In genomic region chr17:12201294-12201693, GRCh38 we compare ENCODE assay signal across 19 cellular contexts.
DNase-seq lines count a peak whose midpoint lies in the region; ATAC-seq and TF ChIP-seq lines count a peak whose summit lies in the region.
"Had no signal": no experiment of that assay in that cellular context is flagged by ENCODE, and none has a peak within 500 bp of the region (broad histone marks: within the 10 kb centered on the region; RNA-seq: fewer than 3 reads in every experiment).

No MANE protein-coding gene starts in this region.

- no peaks in the 10 kb centered on the region for H3K36me3 Mint-ChIP-seq in mesothelial cell of epicardium
- no peaks in the 10 kb centered on the region for H3K36me3 Mint-ChIP-seq in CD4-positive, alpha-beta memory T cell
- H3K36me3 Mint-ChIP-seq: CD14-positive monocyte; CD4-positive, CD25-positive, alpha-beta regulatory T cell; CD8-positive, alpha-beta T cell had no signal

- TF ChIP-seq POLR2A in esophagus muscularis mucosa (IDR thresholded peaks at IDR 0.05; ENCODE audit: low read depth): no peak
- TF ChIP-seq POLR2A in gastroesophageal sphincter (IDR thresholded peaks at IDR 0.05): no peak
- TF ChIP-seq POLR2A in transverse colon (IDR thresholded peaks at IDR 0.05): no peak

- CTCF ChIA-PET in CD4-positive, alpha-beta memory T cell (lab: Charles Lee; ENCODE audit: partially characterized antibody): no interaction called here

- TF ChIP-seq EP300 in esophagus muscularis mucosa (IDR thresholded peaks at IDR 0.05) (no peak), gastroesophageal sphincter (IDR thresholded peaks at IDR 0.05) (no peak), transverse colon (IDR thresholded peaks at IDR 0.05; ENCODE audit: low read depth) (no peak)

- no peaks in the 10 kb centered on the region for H3K4me1 Mint-ChIP-seq in mesothelial cell of epicardium
- no peaks in the 10 kb centered on the region for H3K4me1 Mint-ChIP-seq in CD4-positive, alpha-beta memory T cell
- H3K4me1 Mint-ChIP-seq: CD14-positive monocyte; CD4-positive, CD25-positive, alpha-beta regulatory T cell had no signal

- TF ChIP-seq CTCF in esophagus muscularis mucosa (IDR thresholded peaks at IDR 0.05) (no peak), gastroesophageal sphincter (IDR thresholded peaks at IDR 0.05) (no peak), transverse colon (IDR thresholded peaks at IDR 0.05) (no peak), right atrium auricular region (IDR thresholded peaks at IDR 0.05) (no peak), mesothelial cell of epicardium (IDR thresholded peaks at IDR 0.05; ENCODE audit: unreplicated experiment) (no peak)

- no peak for ATAC-seq in gastroesophageal sphincter
- ATAC-seq: CD8-positive, alpha-beta T cell had no signal

- peak overlapping the region; percentile 2 to 48 (median 22) for H3K27ac ChIP-seq in esophagus muscularis mucosa (replicated peaks in 1 of 4)
- peak overlapping the region; percentile 19 to 62 (median 54) for H3K27ac ChIP-seq in gastroesophageal sphincter
- peak overlapping the region; percentile 0 for H3K27ac ChIP-seq in rectal smooth muscle tissue (ENCODE audit: low read depth, low read length)
- H3K27ac ChIP-seq in transverse colon: peak overlapping the region in 3 of 4 donors; percentile 25 to 55 (median 44)
- H3K27ac ChIP-seq in right atrium auricular region: no peak overlapping the region
- no peak overlapping the region for H3K27ac ChIP-seq in CD4-positive, alpha-beta memory T cell (ENCODE audit: low read depth, low read length)
- H3K27ac ChIP-seq: BLaER1 had no signal

- in situ Hi-C loops in transverse colon (cut with MboI; ENCODE audit: low pct_ligation_motif_present in 1 of 4, low pct_unique_long_range_greater_than_20kb in 1 of 4, low sequenced_read_pairs in 3 of 4): loop anchor here in 2 of 4 donors (25.0 kb wide), 1 partner anchor 111 kb away; no protein-coding TSS in a partner anchor

- H3K9ac ChIP-seq in rectal smooth muscle tissue (ENCODE audit: low read length): no peak overlapping the region
- H3K9ac ChIP-seq: BLaER1 had no signal

- H3K27ac Mint-ChIP-seq in mesothelial cell of epicardium: no peak overlapping the region
- H3K27ac Mint-ChIP-seq in CD4-positive, alpha-beta memory T cell: no peak overlapping the region
- H3K27ac Mint-ChIP-seq: CD14-positive monocyte; CD4-positive, CD25-positive, alpha-beta regulatory T cell; CD8-positive, alpha-beta T cell had no signal

- H3K27me3 ChIP-seq in esophagus muscularis mucosa (no peaks in the 10 kb centered on the region), gastroesophageal sphincter (no peaks in the 10 kb centered on the region), rectal smooth muscle tissue (ENCODE audit: control insufficient read depth, insufficient read depth, low read length) (no peaks in the 10 kb centered on the region), transverse colon (no peaks in the 10 kb centered on the region), right atrium auricular region (no peaks in the 10 kb centered on the region)
- no peaks in the 10 kb centered on the region for H3K27me3 ChIP-seq in CD4-positive, alpha-beta memory T cell (ENCODE audit: insufficient read depth, low read length)
- H3K27me3 ChIP-seq: BE2C, BLaER1 had no signal

- no peaks in the 10 kb centered on the region for H3K27me3 Mint-ChIP-seq in mesothelial cell of epicardium (ENCODE audit: low read depth)
- H3K27me3 Mint-ChIP-seq in CD4-positive, alpha-beta memory T cell: peaks cover 1 to 2% of the 10 kb centered on the region in 2 donors

- H3K36me3 ChIP-seq in esophagus muscularis mucosa (no peaks in the 10 kb centered on the region), gastroesophageal sphincter (no peaks in the 10 kb centered on the region), rectal smooth muscle tissue (ENCODE audit: control insufficient read depth, insufficient read depth, low read length) (no peaks in the 10 kb centered on the region), transverse colon (no peaks in the 10 kb centered on the region), right atrium auricular region (no peaks in the 10 kb centered on the region)
- H3K36me3 ChIP-seq in CD4-positive, alpha-beta memory T cell (ENCODE audit: insufficient read depth, low read length): no peaks in the 10 kb centered on the region
- H3K36me3 ChIP-seq: BE2C, BLaER1 had no signal

- POLR2A ChIA-PET in CD4-positive, alpha-beta memory T cell (lab: Charles Lee; ENCODE audit: partially characterized antibody): no interaction called here

- no peak overlapping the region for H3K4me3 Mint-ChIP-seq in mesothelial cell of epicardium
- no peak overlapping the region for H3K4me3 Mint-ChIP-seq in CD4-positive, alpha-beta memory T cell
- H3K4me3 Mint-ChIP-seq: CD14-positive monocyte; CD4-positive, CD25-positive, alpha-beta regulatory T cell; CD8-positive, alpha-beta T cell had no signal

- H3K9me3 ChIP-seq in esophagus muscularis mucosa (no peaks in the 10 kb centered on the region), gastroesophageal sphincter (no peaks in the 10 kb centered on the region), transverse colon (no peaks in the 10 kb centered on the region), right atrium auricular region (no peaks in the 10 kb centered on the region)
- no peaks in the 10 kb centered on the region for H3K9me3 ChIP-seq in CD4-positive, alpha-beta memory T cell (ENCODE audit: control insufficient read depth in 1 of 2, low read length in 2 of 2)
- H3K9me3 ChIP-seq: BE2C, BLaER1, Caco-2 had no signal

- DNase-seq in esophagus muscularis mucosa (ENCODE audit: extremely low spot score) (no peak), transverse colon (no peak), right atrium auricular region (ENCODE audit: low spot score) (no peak), mesothelial cell of epicardium (ENCODE audit: low spot score in 2 of 2, unreplicated experiment in 2 of 2) (no peak)
- DNase-seq in CD4-positive, alpha-beta memory T cell: no peak
- DNase-seq: 8988T; ACHN; BE2C; C1 segment of cervical spinal cord; Caco-2; Calu3; CD4-positive, CD25-positive, alpha-beta regulatory T cell; CD8-positive, alpha-beta T cell; DMS79 treated with DMSO at 0.1 percent for 48 hours; GF-D8 had no signal

- peaks cover 16% of the 10 kb centered on the region for H3K9me3 Mint-ChIP-seq in mesothelial cell of epicardium
- peaks cover 0 to 5% (median 0%) of the 10 kb centered on the region in 8 donors for H3K9me3 Mint-ChIP-seq in CD4-positive, alpha-beta memory T cell
- H3K9me3 Mint-ChIP-seq: CD4-positive, CD25-positive, alpha-beta regulatory T cell; CD8-positive, alpha-beta T cell had no signal

- 47% methylated on average over 3 of the region's 3 CpGs for WGBS in esophagus muscularis mucosa
- 46 to 47% methylated on average over 2 to 3 of the region's 3 CpGs for WGBS in gastroesophageal sphincter (ENCODE audit: low coverage in 1 of 2), 2 donors
- WGBS in transverse colon (ENCODE audit: low coverage in 1 of 2), 2 donors: 67 to 68% methylated on average over 3 of the region's 3 CpGs

- intact Hi-C loops in esophagus muscularis mucosa (cut with DNase I) (no loop called here), transverse colon (cut with DNase I; ENCODE audit: low total_unique reads) (no loop called here)
- intact Hi-C loops in CD4-positive, alpha-beta memory T cell (cut with micrococcal nuclease): no loop called here

- H3K4me1 ChIP-seq in esophagus muscularis mucosa (peaks cover 0 to 25% (median 19%) of the 10 kb centered on the region in 4 donors), gastroesophageal sphincter (peaks cover 0 to 25% (median 0%) of the 10 kb centered on the region in 3 donors), rectal smooth muscle tissue (ENCODE audit: control insufficient read depth, insufficient read depth, low read length) (peaks cover 10% of the 10 kb centered on the region), transverse colon (no peaks in the 10 kb centered on the region), right atrium auricular region (no peaks in the 10 kb centered on the region)
- H3K4me1 ChIP-seq in CD4-positive, alpha-beta memory T cell (ENCODE audit: insufficient read depth, low read length): no peaks in the 10 kb centered on the region
- H3K4me1 ChIP-seq: BE2C, BLaER1, Caco-2 had no signal

- H3K4me3 ChIP-seq in esophagus muscularis mucosa: no peak overlapping the region
- H3K4me3 ChIP-seq in gastroesophageal sphincter: no peak overlapping the region
- no peak overlapping the region for H3K4me3 ChIP-seq in rectal smooth muscle tissue (ENCODE audit: low read length)
- no peak overlapping the region for H3K4me3 ChIP-seq in transverse colon
- H3K4me3 ChIP-seq in right atrium auricular region: no peak overlapping the region
- no peak overlapping the region for H3K4me3 ChIP-seq in CD4-positive, alpha-beta memory T cell (ENCODE audit: low read length in 2 of 2)
- H3K4me3 ChIP-seq: BLaER1 had no signal

Comparison
In these comparisons a context has a peak if more than half of its experiments do, and no peak if none do; other contexts are left out.
1. H3K27ac ChIP-seq: peak in esophagus muscularis mucosa (4 of 4), gastroesophageal sphincter (4 of 4), rectal smooth muscle tissue (single experiment) and transverse colon (3 of 4); none in right atrium auricular region (0 of 2) and CD4-positive, alpha-beta memory T cell (single experiment).